Comparison of ENCODE assay signal across 8 cellular contexts in genomic region chr2:27494284-27494943, GRCh38. TPM values are rescaled to one million over a fixed set of nuclear protein-coding genes. Genes with fewer than 3 reads are reported as not detected.
DNase-seq lines count a peak whose midpoint lies in the region; ATAC-seq, FAIRE-seq and TF ChIP-seq lines count a peak whose summit lies in the region.

No MANE protein-coding gene starts in this region.

- peaks cover 31% of the 10 kb centered on the region for H3K4me1 ChIP-seq in PC-9 (replicated peaks; ENCODE audit: insufficient read depth)
- H3K4me1 ChIP-seq in naive thymus-derived CD4-positive, alpha-beta T cell (ENCODE audit: control insufficient read depth in 2 of 2, insufficient read depth in 2 of 2, low read length in 2 of 2) = peaks cover 7 to 9% of the 10 kb centered on the region in 2 donors

- FAIRE-seq in RCC 7860 (lab: Jason Lieb, UNC) = no peak

- H3K79me2 ChIP-seq in PC-9 (ENCODE audit: low read depth) = no peaks in the 10 kb centered on the region

- peaks cover 13% of the 10 kb centered on the region; the same call in 1 of the 2 replicates for H3F3A ChIP-seq in PC-9 (ENCODE audit: insufficient read depth, low read depth)

- peak overlapping the region in 2 of 9 donors; percentile 22 to 75 for H3K27ac Mint-ChIP-seq in naive thymus-derived CD4-positive, alpha-beta T cell

- H3K9me3 ChIP-seq in PC-9 (ENCODE audit: insufficient read depth, low read depth) = no peaks in the 10 kb centered on the region
- no peaks in the 10 kb centered on the region for H3K9me3 ChIP-seq in naive thymus-derived CD4-positive, alpha-beta T cell (ENCODE audit: control insufficient read depth in 2 of 3, low read length in 3 of 3)

- TF ChIP-seq CTCF in AG09319 (IDR thresholded peaks at IDR 0.05; ENCODE audit: low read depth, low read length) = no peak; the same call in 1 of the 2 replicates
- TF ChIP-seq CTCF in PC-9 (conservative IDR thresholded peaks at IDR 0.05) = no peak

- peaks cover 7% of the 10 kb centered on the region; the same call in 1 of the 2 replicates for H3K27me3 ChIP-seq in PC-9 (ENCODE audit: insufficient read depth, low read depth)
- peaks cover 7 to 9% of the 10 kb centered on the region in 2 donors for H3K27me3 ChIP-seq in naive thymus-derived CD4-positive, alpha-beta T cell (ENCODE audit: control insufficient read depth in 2 of 2, insufficient read depth in 2 of 2, low read length in 2 of 2)

- H2AFZ ChIP-seq in PC-9 = peak overlapping the region; percentile 64; the same call in 1 of the 2 replicates

- H3K4me3 ChIP-seq in PC-9 = peak overlapping the region; percentile 73; the same call in 1 of the 2 replicates
- no peak overlapping the region for H3K4me3 ChIP-seq in naive thymus-derived CD4-positive, alpha-beta T cell (ENCODE audit: low read length)

- no peaks in the 10 kb centered on the region for H3K9me2 ChIP-seq in PC-9 (ENCODE audit: insufficient read depth)

- H3K36me3 ChIP-seq in PC-9 (ENCODE audit: low read depth) = no peaks in the 10 kb centered on the region
- H3K36me3 ChIP-seq in naive thymus-derived CD4-positive, alpha-beta T cell (ENCODE audit: control insufficient read depth in 2 of 3, insufficient read depth in 3 of 3, low read length in 3 of 3) = no peaks in the 10 kb centered on the region

- peaks cover 45 to 61% (median 51%) of the 10 kb centered on the region in 5 donors for H3K27me3 Mint-ChIP-seq in naive thymus-derived CD4-positive, alpha-beta T cell

- H3K4me1 Mint-ChIP-seq in naive thymus-derived CD4-positive, alpha-beta T cell = peaks cover 9 to 27% (median 17%) of the 10 kb centered on the region in 7 donors

- peak overlapping the region; percentile 86 for H3K4me2 ChIP-seq in PC-9

- CTCF ChIA-PET in PC-9 (lab: Charles Lee) = no interaction called here
- CTCF ChIA-PET in naive thymus-derived CD4-positive, alpha-beta T cell (lab: Charles Lee) = no interaction called here

- POLR2A ChIA-PET in PC-9 (lab: Charles Lee; ENCODE audit: unreplicated experiment) = interaction anchor here (1.0 kb wide), 1 partner anchor 33 kb away, joined by 3 read pairs; no protein-coding TSS in a partner anchor
- POLR2A ChIA-PET in naive thymus-derived CD4-positive, alpha-beta T cell (lab: Charles Lee) = interaction anchor here (0.5 kb wide), 1 partner anchor 93 kb away, joined by 4 read pairs; no protein-coding TSS in a partner anchor

- DNase-seq in AG09319 (ENCODE audit: extremely low read depth, low read depth) (peak; percentile 23), PC-9 (peak in 1 of 2 experiments; percentile 58), epithelial cell of prostate (ENCODE audit: low read depth, low spot score) (no peak), HT-29 (ENCODE audit: low spot score) (no peak), RCC 7860 (ENCODE audit: low spot score) (no peak)
- peak in 1 of 9 donors; percentile 36 for DNase-seq in naive thymus-derived CD4-positive, alpha-beta T cell
- no peak for DNase-seq in activated effector memory CD4-positive, alpha-beta T cell treated with Interleukin-2 at 50 U/mL for 16 hours
- DNase-seq in stimulated activated CD4-positive, alpha-beta T cell treated with anti-CD3 and anti-CD28 coated beads, Interleukin-4, amount 100 ng/mL, for 24 hours = no peak

- peak overlapping the region; percentile 37 to 73 (median 57) for H3K4me3 Mint-ChIP-seq in naive thymus-derived CD4-positive, alpha-beta T cell

- H3K36me3 Mint-ChIP-seq in naive thymus-derived CD4-positive, alpha-beta T cell = peaks cover 0 to 5% (median 0%) of the 10 kb centered on the region in 5 donors

- intact Hi-C loops in PC-9 (cut with micrococcal nuclease; ENCODE audit: unreplicated experiment) = loop anchor here (5.0 kb wide), 1 partner anchor 88 kb away; the partner anchor contains the start of gene ZNF512
- intact Hi-C loops in naive thymus-derived CD4-positive, alpha-beta T cell (cut with micrococcal nuclease) = no loop called here

- no peak for ATAC-seq in naive thymus-derived CD4-positive, alpha-beta T cell

- peaks cover 0 to 3% (median 0%) of the 10 kb centered on the region in 11 donors for H3K9me3 Mint-ChIP-seq in naive thymus-derived CD4-positive, alpha-beta T cell

- no TSS peak for BruUV-seq in PC-9 (replicated peaks; lab: Mats Ljungman, UMichigan)

- H3K27ac ChIP-seq in PC-9 (no peak overlapping the region), epithelial cell of prostate (peak overlapping the region; percentile 77)
- no peak overlapping the region for H3K27ac ChIP-seq in naive thymus-derived CD4-positive, alpha-beta T cell (ENCODE audit: low read depth, low read length)

- H4K20me1 ChIP-seq in PC-9 (ENCODE audit: insufficient read depth) = no peaks in the 10 kb centered on the region

RNA-seq across cellular contexts. Expression of gene FNDC4, which starts 0.6 kb away (rescaled TPM):
- 5.3 and 6.3 TPM in 2 replicates for total RNA-seq in PC-9 (2021)
- total RNA-seq in naive thymus-derived CD4-positive, alpha-beta T cell = not detected
- not detected for polyA plus RNA-seq in naive thymus-derived CD4-positive, alpha-beta T cell
- total RNA-seq in HT-29 (2014; rRNA removed; shearing (Covaris generic)) = 0.26 TPM in 1 of 2 replicates, not detected in the other

RNA-seq across cellular contexts. Expression of gene GCKR, which starts 2.2 kb away (rescaled TPM):
- total RNA-seq in PC-9 (2021) = 3.4 and 4.0 TPM in 2 replicates
- total RNA-seq in naive thymus-derived CD4-positive, alpha-beta T cell = not detected
- not detected for polyA plus RNA-seq in naive thymus-derived CD4-positive, alpha-beta T cell
- 0.76 and 1.4 TPM in 2 replicates for total RNA-seq in HT-29 (2014; rRNA removed; shearing (Covaris generic))

RNA-seq across cellular contexts. Expression of gene IFT172, which starts 4.9 kb away (rescaled TPM):
- 26.2 and 27.2 TPM in 2 replicates for total RNA-seq in PC-9 (2021)
- total RNA-seq in naive thymus-derived CD4-positive, alpha-beta T cell = 10 to 100 TPM; 12.3 to 35.8 (median 22.2) TPM
- polyA plus RNA-seq in naive thymus-derived CD4-positive, alpha-beta T cell = 1 to 10 TPM; 1.4 to 4.6 TPM
- 21.1 and 24.0 TPM in 2 replicates for total RNA-seq in HT-29 (2014; rRNA removed; shearing (Covaris generic))

RNA-seq across cellular contexts. Expression of gene KRTCAP3, which starts 52.2 kb away (rescaled TPM):
- total RNA-seq in PC-9 (2021) = 62.9 and 91.7 TPM in 2 replicates
- 10 to 100 TPM in 3 of 5 experiments, 1 to 10 TPM in 2; 5.7 to 27.1 (median 11.5) TPM for total RNA-seq in naive thymus-derived CD4-positive, alpha-beta T cell
- polyA plus RNA-seq in naive thymus-derived CD4-positive, alpha-beta T cell = 1 to 10 TPM in 1 of 2 donors, under 1 TPM in 1; 0.39 to 2.6 TPM
- total RNA-seq in HT-29 (2014; rRNA removed; shearing (Covaris generic)) = 29.3 and 30.4 TPM in 2 replicates
